In genomic region chr3:35857004-35857403, GRCh38 we compare ENCODE assay signal across 16 cellular contexts.
DNase-seq lines count a peak whose midpoint lies in the region; ATAC-seq lines count a peak whose summit lies in the region.
"Had no signal": no experiment of that assay in that cellular context is flagged by ENCODE, and none has a peak within 500 bp of the region (broad histone marks: within the 10 kb centered on the region; RNA-seq: fewer than 3 reads in every experiment).

No MANE protein-coding gene starts in this region.

- DNase-seq in memory B cell (ENCODE audit: low spot score in 2 of 2) (no peak), globus pallidus (ENCODE audit: low spot score) (no peak), NCI-H82 (lab: John Stamatoyannopoulos, UW) (no peak)
- DNase-seq in activated CD4-positive, alpha-beta T cell treated with anti-CD3 and anti-CD28 coated beads, Interleukin-2, amount 50 U/mL, for 48 hours = no peak
- DNase-seq: activated T-cell treated with anti-CD3 and anti-CD28 coated beads, Interleukin-2, amount 50 U/mL, for 1 hour; aorta; effector CD8-positive, alpha-beta T cell; head of caudate nucleus; HFFc6; mammary epithelial cell; NCI-H446; SHP77 treated with DMSO at 0.1 percent for 48 hours; stimulated activated naive CD4-positive, alpha-beta T cell had no signal

- H3K27ac Mint-ChIP-seq in memory B cell = no peak overlapping the region
- H3K27ac Mint-ChIP-seq: HFFc6 had no signal

- no peak overlapping the region for H3K4me3 Mint-ChIP-seq in memory B cell
- H3K4me3 Mint-ChIP-seq: HFFc6 had no signal

- no peaks in the 10 kb centered on the region for H3K36me3 Mint-ChIP-seq in memory B cell

- H3K4me1 Mint-ChIP-seq in memory B cell = peaks cover 7% of the 10 kb centered on the region

- peaks cover 6% of the 10 kb centered on the region for H3K9me3 Mint-ChIP-seq in memory B cell

- peaks cover 2% of the 10 kb centered on the region for H3K27me3 Mint-ChIP-seq in memory B cell

- ATAC-seq in GM19025 (IDR thresholded peaks at IDR 0.05; ENCODE audit: low read depth, unreplicated experiment) (peak; percentile 55), HG02642 (IDR thresholded peaks at IDR 0.05; ENCODE audit: poor library complexity, unreplicated experiment) (peak; percentile 46), HG03457 (IDR thresholded peaks at IDR 0.05; ENCODE audit: unreplicated experiment) (peak; percentile 84), memory B cell (ENCODE audit: low read depth) (peak; percentile 62)
